In genomic region chr19:6279931-6280591, GRCh38 we compare ENCODE assay signal across 1 cellular context.
TF ChIP-seq lines count a peak whose summit lies in the region.

TSS of gene MLLT1 (minus strand) at chr19:6279975. CDS start at chr19:6279784, 191 bp downstream.

TF ChIP-seq in HepG2, 621 proteins besides CTCF, POLR2A, EP300 and RAD21 (continued from another document and continues in another):
- TF ChIP-seq AFF4 (CRISPR knock-in tag; IDR thresholded peaks at IDR 0.05) (no peak), ZSCAN29 (CRISPR knock-in tag; conservative IDR thresholded peaks at IDR 0.05) (no peak), ZNF501 (CRISPR knock-in tag; IDR thresholded peaks at IDR 0.05) (no peak), ZFAT (CRISPR knock-in tag; conservative IDR thresholded peaks at IDR 0.05) (no peak), RARG (CRISPR knock-in tag; IDR thresholded peaks at IDR 0.05; ENCODE audit: low read depth) (no peak), RELA (CRISPR knock-in tag; IDR thresholded peaks at IDR 0.05) (no peak), KLF13 (CRISPR knock-in tag; IDR thresholded peaks at IDR 0.05) (no peak), PHF8 (CRISPR knock-in tag; IDR thresholded peaks at IDR 0.05) (peak; percentile 9; the same call in 1 of the 2 replicates), ZBTB39 (CRISPR knock-in tag; IDR thresholded peaks at IDR 0.05) (no peak), ZMAT5 (CRISPR knock-in tag; IDR thresholded peaks at IDR 0.05; ENCODE audit: borderline replicate concordance, low read depth) (no peak), MAF1 (CRISPR knock-in tag; IDR thresholded peaks at IDR 0.05; ENCODE audit: borderline replicate concordance) (no peak), RCOR2 (CRISPR knock-in tag; IDR thresholded peaks at IDR 0.05) (peak; percentile 76), KMT2B (CRISPR knock-in tag; IDR thresholded peaks at IDR 0.05) (peak; percentile 54), DBP (CRISPR knock-in tag; IDR thresholded peaks at IDR 0.05; ENCODE audit: not compliant biosample characterization) (no peak), NCOA1 (CRISPR knock-in tag; IDR thresholded peaks at IDR 0.05) (no peak), TCF12 (IDR thresholded peaks at IDR 0.05) (no peak), TCF12 (CRISPR knock-in tag; IDR thresholded peaks at IDR 0.05) (no peak), FOXA1 (IDR thresholded peaks at IDR 0.05) (no peak), FOXA1 (CRISPR knock-in tag; IDR thresholded peaks at IDR 0.05) (no peak), SMC3 (IDR thresholded peaks at IDR 0.05; ENCODE audit: low read length) (no peak), ZSCAN30 (CRISPR knock-in tag; IDR thresholded peaks at IDR 0.05) (no peak), CERS6 (CRISPR knock-in tag; IDR thresholded peaks at IDR 0.05) (no peak), ZNF740 (CRISPR knock-in tag; IDR thresholded peaks at IDR 0.05) (peak; percentile 80), MIER3 (CRISPR knock-in tag; IDR thresholded peaks at IDR 0.05; ENCODE audit: borderline replicate concordance) (peak; percentile 40; the same call in 1 of the 2 replicates), NFKBIZ (CRISPR knock-in tag; IDR thresholded peaks at IDR 0.05) (0 out of 2 replicates have a peak, but pooled peaks have one; percentile 37), PRPF4 (IDR thresholded peaks at IDR 0.05; ENCODE audit: low read depth, low read length, poor library complexity, severe bottlenecking) (no peak), ZNF33B (CRISPR knock-in tag; IDR thresholded peaks at IDR 0.05) (no peak), BCL6 (CRISPR knock-in tag; IDR thresholded peaks at IDR 0.05) (no peak), PRDM4 (CRISPR knock-in tag; IDR thresholded peaks at IDR 0.05; ENCODE audit: borderline replicate concordance) (no peak), ZFP62 (CRISPR knock-in tag; IDR thresholded peaks at IDR 0.05) (no peak), ZNF513 (CRISPR knock-in tag; conservative IDR thresholded peaks at IDR 0.05) (no peak), MED1 (CRISPR knock-in tag; IDR thresholded peaks at IDR 0.05) (peak; percentile 28; the same call in 1 of the 2 replicates), AGO2 (optimal IDR thresholded peaks at IDR 0.05; ENCODE audit: low read depth, low read length) (no peak), CSRNP1 (CRISPR knock-in tag; IDR thresholded peaks at IDR 0.05) (no peak; the same call in 1 of the 2 replicates), RXRA (CRISPR knock-in tag; IDR thresholded peaks at IDR 0.05) (peak; percentile 43; the same call in 1 of the 2 replicates), JDP2 (CRISPR knock-in tag; IDR thresholded peaks at IDR 0.05; ENCODE audit: borderline replicate concordance) (no peak), ZSCAN9 (CRISPR knock-in tag; IDR thresholded peaks at IDR 0.05; ENCODE audit: borderline replicate concordance) (no peak), POLR2AphosphoS5 (IDR thresholded peaks at IDR 0.05; ENCODE audit: low read depth, low read length) (no peak), ZNF550 (CRISPR knock-in tag; IDR thresholded peaks at IDR 0.05; ENCODE audit: borderline replicate concordance) (no peak), RBFOX2 (IDR thresholded peaks at IDR 0.05; ENCODE audit: low read depth, low read length) (peak; percentile 73), SAFB2 (CRISPR knock-in tag; IDR thresholded peaks at IDR 0.05; ENCODE audit: borderline replicate concordance, low read depth) (peak; percentile 93), ZNF792 (CRISPR knock-in tag; IDR thresholded peaks at IDR 0.05) (peak; percentile 56; the same call in 1 of the 2 replicates), ATAD3A (CRISPR knock-in tag; IDR thresholded peaks at IDR 0.05) (no peak), MBD4 (IDR thresholded peaks at IDR 0.05; ENCODE audit: borderline replicate concordance, low read length) (no peak), EEA1 (CRISPR knock-in tag; IDR thresholded peaks at IDR 0.05; ENCODE audit: borderline replicate concordance) (0 out of 2 replicates have a peak, but pooled peaks have one; percentile 50), ZNF382 (CRISPR knock-in tag; IDR thresholded peaks at IDR 0.05; ENCODE audit: borderline replicate concordance) (no peak), ARHGAP35 (CRISPR knock-in tag; IDR thresholded peaks at IDR 0.05; ENCODE audit: borderline replicate concordance) (0 out of 2 replicates have a peak, but pooled peaks have one; percentile 44), ATRX (CRISPR knock-in tag; IDR thresholded peaks at IDR 0.05; ENCODE audit: borderline replicate concordance) (no peak), TCF7 (IDR thresholded peaks at IDR 0.05; ENCODE audit: low read depth) (no peak), DR1 (CRISPR knock-in tag; IDR thresholded peaks at IDR 0.05) (no peak), IRF9 (CRISPR knock-in tag; IDR thresholded peaks at IDR 0.05; ENCODE audit: borderline replicate concordance) (0 out of 2 replicates have a peak, but pooled peaks have one; percentile 68)
